Comparison of ENCODE assay signal across 10 cellular contexts in genomic region chr3:53804697-53805462, GRCh38. TPM values are rescaled to one million over a fixed set of nuclear protein-coding genes. Genes with fewer than 3 reads are reported as not detected.
DNase-seq lines count a peak whose midpoint lies in the region; ATAC-seq and TF ChIP-seq lines count a peak whose summit lies in the region.
"Had no signal": no experiment of that assay in that cellular context is flagged by ENCODE, and none has a peak within 500 bp of the region (broad histone marks: within the 10 kb centered on the region; RNA-seq: fewer than 3 reads in every experiment).

No MANE protein-coding gene starts in this region.

- H3K27ac ChIP-seq in GM23248 (peak overlapping the region; percentile 84), OCI-LY7 (ENCODE audit: low read depth, low read length, poor library complexity, severe bottlenecking) (no peak overlapping the region), body of pancreas (no peak overlapping the region)

- H3F3A ChIP-seq in GM23248 (ENCODE audit: insufficient read depth), result 0 out of 2 replicates have a peak, but pooled peaks cover 3% of the 10 kb centered on the region

- DNase-seq in Caco-2 (peak; percentile 47 to 73), GM23248 (peak; percentile 96), OCI-LY7 (ENCODE audit: low spot score) (peak; percentile 15), iPS-NIHi11 (ENCODE audit: low spot score) (peak; percentile 40), GM10266 (ENCODE audit: extremely low spot score) (no peak), body of pancreas (no peak)
- DNase-seq in naive thymus-derived CD8-positive, alpha-beta T cell, result no peak
- DNase-seq: T-helper 17 cell had no signal

- H3K9me2 ChIP-seq in GM23248 (ENCODE audit: insufficient read depth) (no peaks in the 10 kb centered on the region), OCI-LY7 (ENCODE audit: insufficient read depth, low read length) (no peaks in the 10 kb centered on the region)

- H3K9me3 ChIP-seq in Caco-2 (no peaks in the 10 kb centered on the region), GM23248 (ENCODE audit: low read depth) (no peaks in the 10 kb centered on the region), OCI-LY7 (ENCODE audit: low read length) (no peaks in the 10 kb centered on the region), body of pancreas (no peaks in the 10 kb centered on the region)

- no peaks in the 10 kb centered on the region for H3K36me3 Mint-ChIP-seq in Caco-2 (ENCODE audit: insufficient read depth, unreplicated experiment)
- no peaks in the 10 kb centered on the region for H3K36me3 Mint-ChIP-seq in naive thymus-derived CD8-positive, alpha-beta T cell

- no peak for ATAC-seq in naive thymus-derived CD8-positive, alpha-beta T cell
- no peak for ATAC-seq in body of pancreas
- no peak for ATAC-seq in activated CD4-positive, CD25-positive, alpha-beta regulatory T cell treated with anti-CD3 and anti-CD28 coated beads, Interleukin-2, amount 50 U/mL, for 24 hours
- ATAC-seq: T-helper 17 cell had no signal

- peak overlapping the region; percentile 70 for H2AFZ ChIP-seq in GM23248
- H2AFZ ChIP-seq in OCI-LY7 (ENCODE audit: low read length), result no peak overlapping the region

- H3K4me1 ChIP-seq in Caco-2 (peaks cover 27% of the 10 kb centered on the region), GM23248 (ENCODE audit: insufficient read depth) (peaks cover 29% of the 10 kb centered on the region), OCI-LY7 (ENCODE audit: insufficient read depth, low read length, poor library complexity, severe bottlenecking) (no peaks in the 10 kb centered on the region), body of pancreas (peaks cover 21% of the 10 kb centered on the region)

- peaks cover 20% of the 10 kb centered on the region for H3K4me1 Mint-ChIP-seq in Caco-2 (ENCODE audit: low read depth, unreplicated experiment)
- no peaks in the 10 kb centered on the region for H3K4me1 Mint-ChIP-seq in naive thymus-derived CD8-positive, alpha-beta T cell
- H3K4me1 Mint-ChIP-seq: T-helper 17 cell had no signal

- no peaks in the 10 kb centered on the region for H3K36me3 ChIP-seq in Caco-2 (ENCODE audit: control insufficient read depth, insufficient read depth, low read length)
- H3K36me3 ChIP-seq in GM23248 (ENCODE audit: low read depth), result no peaks in the 10 kb centered on the region
- no peaks in the 10 kb centered on the region for H3K36me3 ChIP-seq in OCI-LY7 (ENCODE audit: insufficient read depth, low read length)
- H3K36me3 ChIP-seq in body of pancreas (replicated peaks in 1 of 2; ENCODE audit: insufficient read depth in 1 of 2, low read depth in 2 of 2), result no peaks in the 10 kb centered on the region

- in situ Hi-C loops in GM23248 (cut with MboI), result no loop called here

- BruUV-seq in Caco-2 (replicated peaks; lab: Mats Ljungman, UMichigan), result no TSS peak
- no TSS peak for BruUV-seq in OCI-LY7 (replicated peaks; lab: Mats Ljungman, UMichigan)

- POLR2A ChIA-PET in Caco-2 (lab: Charles Lee), result no interaction called here
- POLR2A ChIA-PET in OCI-LY7 (lab: Charles Lee), result interaction anchor here (0.6 kb wide), 1 partner anchor 18 kb away, joined by 3 read pairs; no protein-coding TSS in a partner anchor
- POLR2A ChIA-PET in naive thymus-derived CD8-positive, alpha-beta T cell (lab: Charles Lee), result no interaction called here

- H3K27ac Mint-ChIP-seq in Caco-2 (ENCODE audit: unreplicated experiment), result peak overlapping the region; percentile 37
- no peak overlapping the region for H3K27ac Mint-ChIP-seq in naive thymus-derived CD8-positive, alpha-beta T cell
- H3K27ac Mint-ChIP-seq: T-helper 17 cell had no signal

- no peaks in the 10 kb centered on the region for H3K9me3 Mint-ChIP-seq in Caco-2 (ENCODE audit: unreplicated experiment)
- no peaks in the 10 kb centered on the region for H3K9me3 Mint-ChIP-seq in naive thymus-derived CD8-positive, alpha-beta T cell

- peak overlapping the region; percentile 32 for H3K9ac ChIP-seq in GM23248

- TF ChIP-seq CTCF in Caco-2 (IDR thresholded peaks at IDR 0.05; ENCODE audit: insufficient read depth in 1 of 2, low read depth in 1 of 2, low read length in 1 of 2, severe bottlenecking in 1 of 2, unreplicated experiment in 1 of 2) (no peak), OCI-LY7 (conservative IDR thresholded peaks at IDR 0.05; ENCODE audit: low read length) (no peak), GM10266 (IDR thresholded peaks at IDR 0.05; ENCODE audit: control insufficient read depth, insufficient read depth, low read depth, missing control alignments) (no peak), body of pancreas (IDR thresholded peaks at IDR 0.05) (no peak)

- H3K79me2 ChIP-seq in GM23248 (ENCODE audit: insufficient read depth), result no peaks in the 10 kb centered on the region
- no peaks in the 10 kb centered on the region for H3K79me2 ChIP-seq in OCI-LY7 (ENCODE audit: insufficient read depth, low read depth, low read length)

- no peak overlapping the region for H3K4me3 ChIP-seq in Caco-2 (ENCODE audit: low read depth, low read length)
- H3K4me3 ChIP-seq in GM23248, result no peak overlapping the region
- H3K4me3 ChIP-seq in OCI-LY7 (ENCODE audit: low read depth, low read length, poor library complexity, severe bottlenecking), result no peak overlapping the region
- no peak overlapping the region for H3K4me3 ChIP-seq in body of pancreas

- WGBS in GM23248 (ENCODE audit: low coverage in 1 of 2, low lambda C conversion rate in 2 of 2, missing lambda C conversion rate in 2 of 2), 2 experiments, result 22 to 26% methylated on average over 14 of the region's 14 CpGs
- 74 to 77% methylated on average over 8 to 14 of the region's 14 CpGs for WGBS in body of pancreas, 2 donors

- no peaks in the 10 kb centered on the region for H3K27me3 ChIP-seq in Caco-2 (replicated peaks; ENCODE audit: control insufficient read depth, insufficient read depth, low read length)
- no peaks in the 10 kb centered on the region for H3K27me3 ChIP-seq in GM23248 (replicated peaks; ENCODE audit: insufficient read depth)
- H3K27me3 ChIP-seq in body of pancreas, result no peaks in the 10 kb centered on the region

- intact Hi-C loops in Caco-2 (cut with micrococcal nuclease; ENCODE audit: unreplicated experiment), result loop anchor here (2.0 kb wide), 1 partner anchor 76 kb away; no protein-coding TSS in a partner anchor
- intact Hi-C loops in OCI-LY7 (cut with micrococcal nuclease; ENCODE audit: unreplicated experiment), result no loop called here
- intact Hi-C loops in body of pancreas (cut with DNase I), result no loop called here

- peak overlapping the region; percentile 65 for H3K4me2 ChIP-seq in GM23248 (ENCODE audit: unreplicated experiment)
- H3K4me2 ChIP-seq in OCI-LY7 (ENCODE audit: low read length), result no peak overlapping the region

- no peaks in the 10 kb centered on the region for H4K20me1 ChIP-seq in GM23248 (ENCODE audit: insufficient read depth)
- no peaks in the 10 kb centered on the region for H4K20me1 ChIP-seq in OCI-LY7 (ENCODE audit: insufficient read depth, low read length)

- CTCF ChIA-PET in Caco-2 (lab: Charles Lee), result no interaction called here
- CTCF ChIA-PET in OCI-LY7 (lab: Charles Lee; ENCODE audit: unreplicated experiment), result no interaction called here

- H3K27me3 Mint-ChIP-seq in Caco-2 (ENCODE audit: insufficient read depth, unreplicated experiment), result no peaks in the 10 kb centered on the region
- peaks cover 3 to 20% (median 8%) of the 10 kb centered on the region in 5 donors for H3K27me3 Mint-ChIP-seq in naive thymus-derived CD8-positive, alpha-beta T cell

- H3K4me3 Mint-ChIP-seq in Caco-2 (ENCODE audit: unreplicated experiment), result no peak overlapping the region
- no peak overlapping the region for H3K4me3 Mint-ChIP-seq in naive thymus-derived CD8-positive, alpha-beta T cell
- H3K4me3 Mint-ChIP-seq: T-helper 17 cell had no signal

- TF ChIP-seq POLR2A in body of pancreas (IDR thresholded peaks at IDR 0.05), result no peak

RNA-seq across cellular contexts. Expression of gene CHDH, which starts 41.3 kb away (rescaled TPM):
- total RNA-seq in Caco-2 (2022) (30.5 and 32.4 TPM in 2 replicates), OCI-LY7 (2022) (1.4 and 2.3 TPM in 2 replicates), body of pancreas (10 to 100 TPM; 21.5 to 26.0 TPM)
- total RNA-seq in GM23248 (2014; rRNA removed; shearing (Covaris generic)), result 0.11 and 0.13 TPM in 2 replicates
- 0.13 TPM in 1 of 2 replicates, not detected in the other for polyA plus RNA-seq in GM23248 (2016; fragmentation: Nextera tagmentation; extraction: Ambion mirVana)
- total RNA-seq in OCI-LY7 (2014; rRNA removed; shearing (Covaris generic)), result 0.03 and 0.10 TPM in 2 replicates
- under 1 TPM in 1 of 2 experiments, not detected in 1; 0.25 TPM for total RNA-seq in naive thymus-derived CD8-positive, alpha-beta T cell
- polyA plus RNA-seq in naive thymus-derived CD8-positive, alpha-beta T cell, result under 1 TPM in 2 of 3 donors, not detected in 1; 0.04 to 0.25 TPM

RNA-seq across cellular contexts. Expression of gene IL17RB, which starts 41.5 kb away (rescaled TPM):
- total RNA-seq in Caco-2 (2022), result 27.5 and 30.0 TPM in 2 replicates
- total RNA-seq in GM23248 (2014; rRNA removed; shearing (Covaris generic)), result not detected in 2 replicates
- polyA plus RNA-seq in GM23248 (2016; fragmentation: Nextera tagmentation; extraction: Ambion mirVana), result 0.58 and 0.79 TPM in 2 replicates
- not detected in 2 replicates for total RNA-seq in OCI-LY7 (2014; rRNA removed; shearing (Covaris generic))
- 0.33 and 0.57 TPM in 2 replicates for total RNA-seq in OCI-LY7 (2022)
- total RNA-seq in naive thymus-derived CD8-positive, alpha-beta T cell, result not detected
- under 1 TPM; 0.30 to 0.50 (median 0.49) TPM for polyA plus RNA-seq in naive thymus-derived CD8-positive, alpha-beta T cell
- total RNA-seq in body of pancreas, result 10 to 100 TPM; 16.5 to 17.6 TPM
- total RNA-seq: endothelial cell of umbilical vein had no signal

Comparison
In these comparisons a context has a peak if more than half of its experiments do, and no peak if none do; other contexts are left out.
1. DNase-seq: peak in Caco-2 (2 of 2), GM23248 (single experiment), OCI-LY7 (single experiment) and iPS-NIHi11 (single experiment); none in naive thymus-derived CD8-positive, alpha-beta T cell (0 of 10), GM10266 (single experiment) and body of pancreas (0 of 4).
2. RNA of gene IL17RB, which starts 41.5 kb away (total RNA-seq): 27.5 to 30.0 TPM in Caco-2 and 16.5 to 17.6 TPM in body of pancreas; 0.33 to 0.57 TPM in OCI-LY7, not detected in GM23248 and not detected in naive thymus-derived CD8-positive, alpha-beta T cell; every median in the first group is over 10 times any median in the second.